ENCODE assay signal across 25 cellular contexts in the genomic region with DNA sequence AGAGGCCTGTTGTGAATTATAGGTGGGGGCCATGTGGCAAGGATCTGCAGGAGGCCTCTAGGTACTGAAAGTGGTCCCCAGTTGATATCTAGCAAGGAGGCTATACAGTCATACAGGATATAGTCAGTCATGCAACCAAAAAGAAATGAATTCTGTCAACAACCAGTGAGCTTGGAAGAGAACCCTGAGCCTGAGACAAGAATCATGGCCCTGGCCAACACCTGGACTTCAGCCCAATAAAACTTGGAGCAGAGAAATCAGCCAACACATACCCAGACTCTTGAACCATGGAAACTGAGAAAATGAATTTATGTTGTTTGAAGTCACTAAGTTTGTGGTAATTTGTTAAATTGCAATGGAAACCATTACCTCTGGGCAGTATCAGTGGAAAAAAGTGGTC.
"Had no signal": no experiment of that assay in that cellular context is flagged by ENCODE, and none has a peak within 500 bp of the region (broad histone marks: within the 10 kb centered on the region; RNA-seq: fewer than 3 reads in every experiment).

No MANE protein-coding gene starts in this region.

- ATAC-seq: gastrocnemius medialis; heart right ventricle; left cardiac atrium; left lung; left ventricle myocardium superior; lower lobe of right lung; naive thymus-derived CD4-positive, alpha-beta T cell had no signal

- H3K4me1 Mint-ChIP-seq: naive thymus-derived CD4-positive, alpha-beta T cell had no signal

- H3K36me3 Mint-ChIP-seq: memory B cell; naive thymus-derived CD4-positive, alpha-beta T cell had no signal

- H3K4me3 ChIP-seq: coronary artery, dorsolateral prefrontal cortex, esophagus squamous epithelium, gastrocnemius medialis, heart right ventricle, left lung, lower lobe of right lung had no signal

- H3K27me3 Mint-ChIP-seq: memory B cell had no signal

- H3K27ac ChIP-seq: coronary artery, dorsolateral prefrontal cortex, esophagus squamous epithelium, gastrocnemius medialis, heart right ventricle, left lung, lower lobe of right lung had no signal

- H3K9me3 ChIP-seq: esophagus squamous epithelium, gastrocnemius medialis had no signal

- H3K27me3 ChIP-seq: dorsolateral prefrontal cortex, esophagus squamous epithelium, gastrocnemius medialis, heart right ventricle, left lung had no signal

- H3K27ac Mint-ChIP-seq: memory B cell; naive thymus-derived CD4-positive, alpha-beta T cell had no signal

- DNase-seq: dermis blood vessel endothelial cell; dorsolateral prefrontal cortex; effector CD4-positive, alpha-beta T cell; effector memory CD4-positive, alpha-beta T cell; esophagus squamous epithelium; foreskin fibroblast; foreskin melanocyte; gastrocnemius medialis; glutamatergic neuron; head of caudate nucleus; heart right ventricle; hippocampal formation; left cardiac atrium; left lung; left ventricle myocardium superior; lower lobe of right lung; mesendoderm; midbrain; naive thymus-derived CD4-positive, alpha-beta T cell had no signal

- H3K4me1 ChIP-seq: esophagus squamous epithelium, gastrocnemius medialis, heart right ventricle, left lung, lower lobe of right lung had no signal

- H3K4me3 Mint-ChIP-seq: memory B cell; naive thymus-derived CD4-positive, alpha-beta T cell had no signal

- H3K36me3 ChIP-seq: esophagus squamous epithelium, gastrocnemius medialis, heart right ventricle, left lung, lower lobe of right lung had no signal

- FAIRE-seq: colon, endothelial cell of umbilical vein, islet of Langerhans, keratinocyte had no signal
